1 cellular context compared by ENCODE assay signal in the genomic region with DNA sequence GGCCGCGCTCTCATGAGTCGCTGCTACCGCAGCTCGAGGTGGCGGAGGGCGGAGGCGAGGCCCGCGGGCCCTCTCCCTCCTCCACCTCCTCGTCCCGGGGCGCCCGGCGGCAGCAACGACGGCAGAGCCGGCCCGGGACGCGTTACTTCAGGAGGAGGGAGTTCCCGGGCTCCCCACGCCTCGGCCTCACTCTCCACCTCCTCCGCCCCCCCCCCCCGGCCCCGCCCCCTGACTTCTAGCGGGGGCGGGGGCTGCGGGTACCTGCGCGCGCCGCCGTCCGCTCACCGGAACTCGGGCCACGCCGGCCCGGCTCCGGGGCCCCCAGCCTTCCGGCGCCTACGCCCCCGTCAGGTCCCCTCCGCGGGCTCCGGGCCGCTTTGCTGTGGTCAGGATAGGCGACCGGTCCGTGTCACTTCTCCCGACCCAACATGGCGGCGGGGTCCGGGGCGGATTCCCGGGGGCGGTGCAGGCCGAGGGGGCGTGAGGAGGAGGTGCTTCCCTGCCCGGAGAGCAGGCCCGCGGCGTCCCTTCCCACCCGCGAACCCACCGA.
A peak's percentile ranks its signal among the peaks of the same experiment; 100 is the strongest.
TF ChIP-seq lines count a peak whose summit lies in the region.

TSS of gene YES1 (minus strand) at position 120 of the 550 bp plus-strand sequence. CDS start 55,415 bp downstream, outside the sequence.

TF ChIP-seq in SK-N-SH, 30 proteins besides CTCF, POLR2A, EP300 and RAD21 (continued from another document):
- TF ChIP-seq, protein P1, sequence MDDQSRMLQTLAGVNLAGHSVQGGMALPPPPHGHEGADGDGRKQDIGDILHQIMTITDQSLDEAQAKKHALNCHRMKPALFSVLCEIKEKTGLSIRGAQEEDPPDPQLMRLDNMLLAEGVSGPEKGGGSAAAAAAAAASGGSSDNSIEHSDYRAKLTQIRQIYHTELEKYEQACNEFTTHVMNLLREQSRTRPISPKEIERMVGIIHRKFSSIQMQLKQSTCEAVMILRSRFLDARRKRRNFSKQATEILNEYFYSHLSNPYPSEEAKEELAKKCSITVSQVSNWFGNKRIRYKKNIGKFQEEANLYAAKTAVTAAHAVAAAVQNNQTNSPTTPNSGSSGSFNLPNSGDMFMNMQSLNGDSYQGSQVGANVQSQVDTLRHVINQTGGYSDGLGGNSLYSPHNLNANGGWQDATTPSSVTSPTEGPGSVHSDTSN (IDR thresholded peaks at IDR 0.05) = no peak
- 0 out of 2 replicates have a peak, but pooled peaks have one; percentile 6 for TF ChIP-seq NRF1 (IDR thresholded peaks at IDR 0.05; ENCODE audit: low read depth, low read length)
- TF ChIP-seq TEAD4 (IDR thresholded peaks at IDR 0.05; ENCODE audit: borderline replicate concordance, insufficient read depth) = no peak
TF ChIP-seq in SK-N-SH: peak in this region for 4.
